Comparison of ENCODE assay signal across 11 cellular contexts in the genomic region with DNA sequence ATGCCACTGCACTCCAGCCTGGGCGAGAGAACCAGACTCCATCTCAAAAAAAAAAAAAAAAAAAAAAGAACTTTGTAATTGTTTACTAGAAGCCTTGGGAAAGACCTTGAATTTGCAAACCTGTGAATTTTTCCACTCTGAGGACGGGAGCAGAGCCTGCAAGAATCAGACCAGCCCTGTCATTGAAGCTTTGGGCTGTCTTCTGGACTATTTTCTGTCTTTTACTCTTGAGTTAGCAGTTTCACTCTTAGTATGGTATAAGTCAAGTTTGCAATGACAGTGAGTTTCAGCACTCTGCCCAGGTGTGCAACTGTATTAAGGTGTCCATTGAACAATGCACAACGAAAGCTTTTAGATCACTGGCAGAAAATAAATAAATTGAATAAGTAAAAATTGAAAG.
A peak's percentile ranks its signal among the peaks of the same experiment; 100 is the strongest.
DNase-seq lines count a peak whose midpoint lies in the region; ATAC-seq lines count a peak whose summit lies in the region.
"Had no signal": no experiment of that assay in that cellular context is flagged by ENCODE, and none has a peak within 500 bp of the region (broad histone marks: within the 10 kb centered on the region; RNA-seq: fewer than 3 reads in every experiment).

No MANE protein-coding gene starts in this region.

- ATAC-seq in GM18511 (IDR thresholded peaks at IDR 0.05; ENCODE audit: unreplicated experiment) = peak; percentile 86
- peak; percentile 80 for ATAC-seq in GM19467 (IDR thresholded peaks at IDR 0.05; ENCODE audit: unreplicated experiment)
- ATAC-seq in HG02938 (IDR thresholded peaks at IDR 0.05; ENCODE audit: unreplicated experiment) = peak; percentile 80
- ATAC-seq in HG03575 (IDR thresholded peaks at IDR 0.05; ENCODE audit: extremely low read depth, insufficient number of reproducible peaks, low FRiP score, unreplicated experiment) = peak; percentile 59
- ATAC-seq: HepG2 had no signal

- DNase-seq in cortex of kidney (lab: John Stamatoyannopoulos, UW) (no peak), DMS 273 treated with DMSO at 0.1 percent for 48 hours (lab: John Stamatoyannopoulos, UW) (no peak), activated T-cell treated with anti-CD3 and anti-CD28 coated beads for 4 hours (no peak), NCI-H1417 (lab: John Stamatoyannopoulos, UW) (no peak)
- DNase-seq: activated CD4-positive, alpha-beta T cell treated with anti-CD3 and anti-CD28 coated beads for 1 hour; SHP77 had no signal
